ENCODE assay signal across 8 cellular contexts in the genomic region with DNA sequence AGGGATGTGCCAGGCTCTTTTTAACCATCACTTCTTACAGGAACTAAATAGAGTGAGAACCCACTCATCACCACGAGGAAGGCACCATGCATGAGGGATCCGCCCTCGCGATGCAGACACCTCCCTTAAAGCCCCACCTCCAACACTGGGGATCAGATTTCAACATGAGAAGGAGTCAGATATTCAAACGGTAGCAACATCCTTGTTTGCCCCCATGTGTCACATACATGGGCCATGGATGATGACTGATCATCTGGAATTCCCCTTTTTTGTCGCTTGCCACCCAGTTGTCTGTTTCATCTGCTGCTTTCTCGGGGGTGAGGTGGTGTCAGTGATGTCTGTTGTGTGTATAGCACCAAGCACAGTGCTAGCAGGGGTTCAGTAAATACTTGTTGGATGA. TPM values are rescaled to one million over a fixed set of nuclear protein-coding genes. Genes with fewer than 3 reads are reported as not detected.
DNase-seq lines count a peak whose midpoint lies in the region; ATAC-seq and TF ChIP-seq lines count a peak whose summit lies in the region.

No MANE protein-coding gene starts in this region.

- peak; percentile 65 to 68 for ATAC-seq in CD4-positive, CD25-positive, alpha-beta regulatory T cell (ENCODE audit: low read depth in 2 of 2)
- ATAC-seq in GM21360 (IDR thresholded peaks at IDR 0.05; ENCODE audit: unreplicated experiment) = peak; percentile 62
- ATAC-seq in activated T-helper 17 cell treated with anti-CD3 and anti-CD28 coated beads, Interleukin-2, amount 50 U/mL, for 72 hours (replicated peaks) = peak; percentile 77

- H3K4me3 Mint-ChIP-seq in CD4-positive, CD25-positive, alpha-beta regulatory T cell = peak overlapping the region; percentile 75 to 88 (median 86)
- peak overlapping the region; percentile 88 for H3K4me3 Mint-ChIP-seq in activated T-helper 17 cell treated with anti-CD3 and anti-CD28 coated beads, Interleukin-2, amount 50 U/mL, for 72 hours

- H3K4me3 ChIP-seq in CD4-positive, CD25-positive, alpha-beta regulatory T cell (ENCODE audit: low read depth, low read length) = peak overlapping the region; percentile 65
- H3K4me3 ChIP-seq in adrenal gland = no peak overlapping the region

- H3K27me3 ChIP-seq in CD4-positive, CD25-positive, alpha-beta regulatory T cell (ENCODE audit: control insufficient read depth, insufficient read depth, low read length) = no peaks in the 10 kb centered on the region
- H3K27me3 ChIP-seq in adrenal gland = no peaks in the 10 kb centered on the region

- no peak for TF ChIP-seq CTCF in adrenal gland (IDR thresholded peaks at IDR 0.05)

- in situ Hi-C loops in KBM-7 (cut with MboI; ENCODE audit: low pct_unique_long_range_greater_than_20kb, low sequenced_read_pairs) = no loop called here

- peak overlapping the region; percentile 92 for H3K27ac ChIP-seq in CD4-positive, CD25-positive, alpha-beta regulatory T cell (ENCODE audit: insufficient read depth, low read length, poor library complexity, severe bottlenecking)
- H3K27ac ChIP-seq in adrenal gland = no peak overlapping the region

- no peaks in the 10 kb centered on the region for H3K27me3 Mint-ChIP-seq in CD4-positive, CD25-positive, alpha-beta regulatory T cell
- H3K27me3 Mint-ChIP-seq in activated T-helper 17 cell treated with anti-CD3 and anti-CD28 coated beads, Interleukin-2, amount 50 U/mL, for 72 hours = no peaks in the 10 kb centered on the region

- no peaks in the 10 kb centered on the region for H3K9me3 Mint-ChIP-seq in CD4-positive, CD25-positive, alpha-beta regulatory T cell
- no peaks in the 10 kb centered on the region for H3K9me3 Mint-ChIP-seq in activated T-helper 17 cell treated with anti-CD3 and anti-CD28 coated beads, Interleukin-2, amount 50 U/mL, for 72 hours

- peaks cover 9% of the 10 kb centered on the region for H3K36me3 ChIP-seq in CD4-positive, CD25-positive, alpha-beta regulatory T cell (ENCODE audit: control insufficient read depth, insufficient read depth, low read length)
- H3K36me3 ChIP-seq in adrenal gland (replicated peaks in 1 of 2) = no peaks in the 10 kb centered on the region

- H3K4me1 Mint-ChIP-seq in CD4-positive, CD25-positive, alpha-beta regulatory T cell = peaks cover 52 to 97% (median 90%) of the 10 kb centered on the region in 4 donors
- H3K4me1 Mint-ChIP-seq in activated T-helper 17 cell treated with anti-CD3 and anti-CD28 coated beads, Interleukin-2, amount 50 U/mL, for 72 hours = peaks cover 72% of the 10 kb centered on the region

- peak overlapping the region; percentile 93 to 95 (median 94) for H3K27ac Mint-ChIP-seq in CD4-positive, CD25-positive, alpha-beta regulatory T cell
- peak overlapping the region; percentile 93 for H3K27ac Mint-ChIP-seq in activated T-helper 17 cell treated with anti-CD3 and anti-CD28 coated beads, Interleukin-2, amount 50 U/mL, for 72 hours

- peaks cover 25% of the 10 kb centered on the region for H3K36me3 Mint-ChIP-seq in CD4-positive, CD25-positive, alpha-beta regulatory T cell
- H3K36me3 Mint-ChIP-seq in activated T-helper 17 cell treated with anti-CD3 and anti-CD28 coated beads, Interleukin-2, amount 50 U/mL, for 72 hours (ENCODE audit: low read depth) = peaks cover 79% of the 10 kb centered on the region

- H3K9me3 ChIP-seq in CD4-positive, CD25-positive, alpha-beta regulatory T cell (ENCODE audit: control insufficient read depth in 2 of 2, low read length in 2 of 2) = no peaks in the 10 kb centered on the region
- no peaks in the 10 kb centered on the region for H3K9me3 ChIP-seq in adrenal gland (replicated peaks in 1 of 3)

- no peak for TF ChIP-seq POLR2A in adrenal gland (IDR thresholded peaks at IDR 0.05)

- H3K4me1 ChIP-seq in CD4-positive, CD25-positive, alpha-beta regulatory T cell (ENCODE audit: control insufficient read depth, insufficient read depth, low read length, poor library complexity, severe bottlenecking) = peaks cover 92% of the 10 kb centered on the region
- peaks cover 11 to 62% of the 10 kb centered on the region in 2 donors for H3K4me1 ChIP-seq in adrenal gland (replicated peaks in 1 of 2)

- WGBS in adrenal gland, 4 donors = 71 to 72% (median 71%) methylated on average over 7 of the region's 7 CpGs

- intact Hi-C loops in posterior cingulate gyrus (cut with DNase I) (no loop called here), adrenal gland (cut with DNase I) (loop anchor here in 1 of 2 donors (10.0 kb wide), 1 partner anchor 228 kb away; no protein-coding TSS in a partner anchor)

- peak; percentile 65 to 74 (median 67) for DNase-seq in CD4-positive, CD25-positive, alpha-beta regulatory T cell
- DNase-seq in KBM-7 (peak; percentile 26), posterior cingulate gyrus (no peak), glomerular visceral epithelial cell (ENCODE audit: extremely low spot score) (no peak), adrenal gland (no peak)
- DNase-seq in stimulated activated CD4-positive, alpha-beta T cell treated with anti-CD3 and anti-CD28 coated beads, Interleukin-4, amount 100 ng/mL, for 24 hours = peak; percentile 81

RNA-seq across cellular contexts. Expression of gene NCK2, which starts 57.9 kb away (rescaled TPM):
- total RNA-seq in CD4-positive, CD25-positive, alpha-beta regulatory T cell = 167 TPM
- polyA plus RNA-seq in CD4-positive, CD25-positive, alpha-beta regulatory T cell = 10 to 100 TPM; 44.8 to 62.3 (median 58.6) TPM
- 10 to 100 TPM; 75.4 to 85.4 TPM for total RNA-seq in activated T-helper 17 cell treated with anti-CD3 and anti-CD28 coated beads, Interleukin-2, amount 50 U/mL, for 72 hours
- 10 to 100 TPM; 29.8 to 56.0 (median 43.4) TPM for total RNA-seq in adrenal gland
- 10 to 100 TPM; 13.7 to 20.5 (median 18.2) TPM for polyA plus RNA-seq in adrenal gland

Comparison
In these comparisons a context has a peak if more than half of its experiments do, and no peak if none do; other contexts are left out.
1. DNase-seq: peak in CD4-positive, CD25-positive, alpha-beta regulatory T cell (3 of 3), KBM-7 (single experiment) and stimulated activated CD4-positive, alpha-beta T cell treated with anti-CD3 and anti-CD28 coated beads, Interleukin-4, amount 100 ng/mL, for 24 hours (single experiment); none in posterior cingulate gyrus (0 of 10), glomerular visceral epithelial cell (single experiment) and adrenal gland (0 of 7).
2. Peak in every context shown above with its lines, with median percentiles within 50 percentile points of each other: ATAC-seq.